ENCODE assay signal across 8 cellular contexts in the genomic region with DNA sequence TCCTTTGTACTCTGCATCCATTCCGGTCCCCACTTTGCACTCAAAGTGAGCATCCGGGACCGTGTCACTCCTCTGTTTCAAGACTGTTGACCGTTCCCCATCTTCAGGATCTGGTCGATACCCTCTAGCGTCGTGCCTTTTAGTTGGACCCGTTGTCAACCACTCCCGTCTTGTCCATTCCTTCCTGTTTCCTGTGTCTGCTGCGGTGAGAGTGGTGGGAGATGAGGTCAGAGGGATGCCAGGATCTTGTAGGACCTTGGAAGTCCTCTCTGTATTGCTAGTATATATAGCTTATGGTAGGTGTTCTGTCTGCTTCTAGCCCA. TPM values are rescaled to one million over a fixed set of nuclear protein-coding genes. Genes with fewer than 3 reads are reported as not detected.
A peak's percentile ranks its signal among the peaks of the same experiment; 100 is the strongest.
DNase-seq lines count a peak whose midpoint lies in the region; ATAC-seq and TF ChIP-seq lines count a peak whose summit lies in the region.

No MANE protein-coding gene starts in this region.

- no peaks in the 10 kb centered on the region for H3K27me3 ChIP-seq in gastroesophageal sphincter

- H3K4me1 ChIP-seq in gastroesophageal sphincter, result peaks cover 0 to 42% (median 11%) of the 10 kb centered on the region in 3 donors

- H3K9me3 ChIP-seq in gastroesophageal sphincter, result no peaks in the 10 kb centered on the region

- TF ChIP-seq CTCF in WI38 (IDR thresholded peaks at IDR 0.05; ENCODE audit: low read depth, low read length) (no peak), gastroesophageal sphincter (IDR thresholded peaks at IDR 0.05) (no peak)

- TF ChIP-seq POLR2A in gastroesophageal sphincter (IDR thresholded peaks at IDR 0.05), result no peak

- DNase-seq in NCI-H146 treated with DMSO at 0.1 percent for 48 hours (lab: John Stamatoyannopoulos, UW; ENCODE audit: unreplicated experiment) (peak; percentile 19), NCI-H146 (lab: John Stamatoyannopoulos, UW) (no peak), pulmonary artery endothelial cell (ENCODE audit: low read depth, low spot score) (peak; percentile 7), NCI-H2081 treated with DMSO at 0.1 percent for 48 hours (lab: John Stamatoyannopoulos, UW) (no peak)

- peak overlapping the region; percentile 9 to 88 (median 80) for H3K27ac ChIP-seq in gastroesophageal sphincter

- peak overlapping the region; percentile 99 for H3K4me3 ChIP-seq in WI38 (ENCODE audit: low read depth, low read length)
- H3K4me3 ChIP-seq in gastroesophageal sphincter, result peak overlapping the region; percentile 72 to 79

- peaks cover 0 to 5% of the 10 kb centered on the region in 2 donors for H3K36me3 ChIP-seq in gastroesophageal sphincter

- WGBS in gastroesophageal sphincter (ENCODE audit: low coverage in 1 of 2), 2 donors, result 0% methylated on average over 1 to 10 of the region's 10 CpGs

- peak; percentile 24 for ATAC-seq in HG03175 (IDR thresholded peaks at IDR 0.05; ENCODE audit: unreplicated experiment)
- ATAC-seq in gastroesophageal sphincter, result no peak
- ATAC-seq in GM21717 (IDR thresholded peaks at IDR 0.05; ENCODE audit: unreplicated experiment), result no peak

- no peak for TF ChIP-seq EP300 in gastroesophageal sphincter (IDR thresholded peaks at IDR 0.05)

RNA-seq across cellular contexts. Expression of a gene that starts 0.6 kb away (rescaled TPM):
- total RNA-seq in gastroesophageal sphincter (100 to 1,000 TPM; 121 to 155 (median 139) TPM), pulmonary artery endothelial cell (113 and 170 TPM in 2 replicates)

RNA-seq across cellular contexts. Expression of a gene that starts 8.0 kb away (rescaled TPM):
- total RNA-seq in gastroesophageal sphincter, result under 1 TPM in 1 of 4 donors, not detected in 3; 0.77 TPM
- not detected in 2 replicates for total RNA-seq in pulmonary artery endothelial cell

RNA-seq across cellular contexts. Expression of a gene that starts 25.5 kb away (rescaled TPM):
- total RNA-seq in gastroesophageal sphincter, result 10 to 100 TPM; 24.5 to 31.9 (median 27.7) TPM
- total RNA-seq in pulmonary artery endothelial cell, result 39.0 and 42.8 TPM in 2 replicates

RNA-seq across cellular contexts. Expression of a gene that starts 48.6 kb away (rescaled TPM):
- 1 to 10 TPM; 2.2 to 4.4 (median 3.3) TPM for total RNA-seq in gastroesophageal sphincter
- 26.1 and 29.4 TPM in 2 replicates for total RNA-seq in pulmonary artery endothelial cell

Comparison
In these comparisons a context has a peak if more than half of its experiments do, and no peak if none do; other contexts are left out.
1. DNase-seq: peak in NCI-H146 treated with DMSO at 0.1 percent for 48 hours (single experiment) and pulmonary artery endothelial cell (single experiment); none in NCI-H146 (single experiment) and NCI-H2081 treated with DMSO at 0.1 percent for 48 hours (single experiment).